20 cellular contexts compared by ENCODE assay signal in the genomic region with DNA sequence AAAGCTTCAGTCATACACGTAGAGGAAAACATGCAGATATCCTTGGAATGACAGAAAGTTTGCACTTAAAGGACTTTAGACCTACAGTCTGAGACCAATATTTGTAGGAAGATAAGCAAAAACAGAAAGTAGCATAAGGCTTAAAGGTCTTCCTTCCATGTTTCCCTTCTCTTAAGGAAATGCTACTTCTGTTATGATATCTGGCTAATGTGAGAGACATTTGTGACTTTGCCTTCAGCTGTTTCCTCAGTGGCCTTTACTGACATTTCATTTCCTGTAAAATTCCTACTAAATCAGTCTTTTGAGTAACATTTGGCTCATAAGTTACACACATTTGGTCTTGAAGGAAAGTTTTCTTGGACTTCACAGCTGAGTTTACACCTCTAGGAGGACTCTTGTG.
DNase-seq lines count a peak whose midpoint lies in the region; ATAC-seq, FAIRE-seq and TF ChIP-seq lines count a peak whose summit lies in the region.
"Had no signal": no experiment of that assay in that cellular context is flagged by ENCODE, and none has a peak within 500 bp of the region (broad histone marks: within the 10 kb centered on the region; RNA-seq: fewer than 3 reads in every experiment).

No MANE protein-coding gene starts in this region.

- no peaks in the 10 kb centered on the region for H3K36me3 ChIP-seq in liver (ENCODE audit: control insufficient read depth in 4 of 4, insufficient read depth in 3 of 4, low read depth in 1 of 4, low read length in 3 of 4)
- no peaks in the 10 kb centered on the region for H3K36me3 ChIP-seq in HepG2 (replicated peaks in 1 of 2; ENCODE audit: control insufficient read depth in 1 of 2, insufficient read depth in 2 of 2, low read length in 2 of 2)
- no peaks in the 10 kb centered on the region for H3K36me3 ChIP-seq in hepatocyte (replicated peaks; ENCODE audit: insufficient read depth, low read depth)
- H3K36me3 ChIP-seq in right lobe of liver, result no peaks in the 10 kb centered on the region
- H3K36me3 ChIP-seq in Karpas-422 (ENCODE audit: insufficient read depth, low read length), result no peaks in the 10 kb centered on the region
- no peaks in the 10 kb centered on the region for H3K36me3 ChIP-seq in breast epithelium
- H3K36me3 ChIP-seq: BLaER1 had no signal

- H3K4me1 ChIP-seq in liver (ENCODE audit: control insufficient read depth in 4 of 4, insufficient read depth in 4 of 4, low read length in 3 of 4), result no peaks in the 10 kb centered on the region
- no peaks in the 10 kb centered on the region for H3K4me1 ChIP-seq in HepG2 (ENCODE audit: insufficient read depth, low read length)
- H3K4me1 ChIP-seq in hepatocyte (ENCODE audit: insufficient read depth), result no peaks in the 10 kb centered on the region
- H3K4me1 ChIP-seq in right lobe of liver, result no peaks in the 10 kb centered on the region
- H3K4me1 ChIP-seq in Karpas-422 (ENCODE audit: low read length), result no peaks in the 10 kb centered on the region
- no peaks in the 10 kb centered on the region for H3K4me1 ChIP-seq in breast epithelium
- H3K4me1 ChIP-seq: BLaER1 had no signal

- no peak overlapping the region for H3K4me2 ChIP-seq in HepG2 (ENCODE audit: low read depth, low read length)
- peak overlapping the region; percentile 50 for H3K4me2 ChIP-seq in hepatocyte
- no peak overlapping the region for H3K4me2 ChIP-seq in Karpas-422 (ENCODE audit: low read depth, low read length, poor library complexity, severe bottlenecking)
- H3K4me2 ChIP-seq: BLaER1 had no signal

- POLR2A ChIA-PET in HepG2 (lab: Yijun Ruan, JAX), result no interaction called here

- TF ChIP-seq CTCF in liver (IDR thresholded peaks at IDR 0.05; ENCODE audit: low read depth, low read length, missing input control), result no peak
- TF ChIP-seq CTCF in HepG2 (CRISPR knock-in tag; IDR thresholded peaks at IDR 0.05), result no peak
- no peak for TF ChIP-seq CTCF in hepatocyte (IDR thresholded peaks at IDR 0.05; ENCODE audit: poor library complexity)
- TF ChIP-seq CTCF in right lobe of liver (IDR thresholded peaks at IDR 0.05), result no peak
- TF ChIP-seq CTCF in breast epithelium (IDR thresholded peaks at IDR 0.05), result no peak

- H3K9ac ChIP-seq in liver (ENCODE audit: low read depth in 1 of 2, low read length in 2 of 2) (no peak overlapping the region), HepG2 (ENCODE audit: insufficient read depth, low read depth, low read length) (no peak overlapping the region), Karpas-422 (ENCODE audit: low read length) (no peak overlapping the region)
- H3K9ac ChIP-seq: BLaER1 had no signal

- H3K27me3 ChIP-seq in liver (ENCODE audit: control insufficient read depth in 4 of 4, insufficient read depth in 4 of 4, low read length in 3 of 4) (no peaks in the 10 kb centered on the region), HepG2 (ENCODE audit: control insufficient read depth in 1 of 2, insufficient read depth in 2 of 2, low read length in 2 of 2) (no peaks in the 10 kb centered on the region), hepatocyte (no peaks in the 10 kb centered on the region), right lobe of liver (no peaks in the 10 kb centered on the region), Karpas-422 (ENCODE audit: low read length) (no peaks in the 10 kb centered on the region), breast epithelium (no peaks in the 10 kb centered on the region)
- H3K27me3 ChIP-seq: BLaER1 had no signal

- in situ Hi-C loops in HepG2 (cut with HindIII; ENCODE audit: extremely low pct_ligation_motif_present, low pct_unique_long_range_greater_than_20kb), result no loop called here

- ATAC-seq in HepG2 (no peak), right lobe of liver (peak; percentile 46 to 79 (median 74))
- ATAC-seq: CD8-positive, alpha-beta T cell had no signal

- BruUV-seq in HepG2 (replicated peaks; lab: Mats Ljungman, UMichigan), result no TSS peak

- H3K4me3 ChIP-seq in liver (ENCODE audit: low read depth in 1 of 3, low read length in 3 of 3), result no peak overlapping the region
- no peak overlapping the region for H3K4me3 ChIP-seq in HepG2 (replicated peaks in 1 of 3; ENCODE audit: insufficient read depth in 1 of 3, low read depth in 2 of 3, low read length in 3 of 3)
- H3K4me3 ChIP-seq in hepatocyte, result no peak overlapping the region
- no peak overlapping the region for H3K4me3 ChIP-seq in right lobe of liver
- H3K4me3 ChIP-seq in Karpas-422 (ENCODE audit: low read length), result no peak overlapping the region
- H3K4me3 ChIP-seq in breast epithelium, result no peak overlapping the region
- H3K4me3 ChIP-seq: BLaER1 had no signal

- H4K20me1 ChIP-seq in HepG2 (ENCODE audit: insufficient read depth, low read length) (no peaks in the 10 kb centered on the region), hepatocyte (ENCODE audit: insufficient read depth, poor library complexity, severe bottlenecking) (no peaks in the 10 kb centered on the region), Karpas-422 (ENCODE audit: insufficient read depth, low read depth, low read length) (no peaks in the 10 kb centered on the region)
- H4K20me1 ChIP-seq: BLaER1 had no signal

- H2AFZ ChIP-seq in HepG2 (ENCODE audit: low read length) (no peak overlapping the region), hepatocyte (no peak overlapping the region), Karpas-422 (ENCODE audit: low read length) (no peak overlapping the region)

- TF ChIP-seq POLR2A in HepG2 (IDR thresholded peaks at IDR 0.05; ENCODE audit: insufficient read depth in 1 of 2, low read depth in 2 of 2, low read length in 2 of 2) (no peak), right lobe of liver (IDR thresholded peaks at IDR 0.05) (no peak), breast epithelium (IDR thresholded peaks at IDR 0.05) (no peak)

- CTCF ChIA-PET in HepG2 (lab: Yijun Ruan, JAX; ENCODE audit: low intra/inter-chr PET ratio, low total read pairs), result no interaction called here

- H3K9me2 ChIP-seq in hepatocyte (replicated peaks; ENCODE audit: insufficient read depth) (no peaks in the 10 kb centered on the region), Karpas-422 (replicated peaks; ENCODE audit: insufficient read depth, low read length) (no peaks in the 10 kb centered on the region)

- 45% methylated on average over 1 of the region's 1 CpG for WGBS in liver
- WGBS in HepG2 (ENCODE audit: low lambda C conversion rate), result 6% methylated on average over 1 of the region's 1 CpG
- WGBS in hepatocyte (ENCODE audit: low lambda C conversion rate, missing lambda C conversion rate), result 45% methylated on average over 1 of the region's 1 CpG
- 12% methylated on average over 1 of the region's 1 CpG for WGBS in right lobe of liver (ENCODE audit: insufficient coverage, low coverage, low lambda C conversion rate, missing lambda C conversion rate)

- TF ChIP-seq EP300 in HepG2 (IDR thresholded peaks at IDR 0.05; ENCODE audit: low read depth in 2 of 2, low read length in 2 of 2) (no peak), HepG2 (CRISPR knock-in tag; IDR thresholded peaks at IDR 0.05; ENCODE audit: borderline replicate concordance) (no peak)

- peak in 1 of 2 donors; percentile 4 for TF ChIP-seq RAD21 in liver (IDR thresholded peaks at IDR 0.05)
- TF ChIP-seq RAD21 in HepG2 (CRISPR knock-in tag; IDR thresholded peaks at IDR 0.05), result no peak

- H3K27ac ChIP-seq in liver (ENCODE audit: low read depth in 1 of 2, low read length in 2 of 2) (no peak overlapping the region), HepG2 (ENCODE audit: extremely low read length, insufficient read depth, low read length) (no peak overlapping the region), hepatocyte (no peak overlapping the region), right lobe of liver (no peak overlapping the region), Karpas-422 (ENCODE audit: low read length) (no peak overlapping the region), breast epithelium (no peak overlapping the region)
- H3K27ac ChIP-seq: 22Rv1, BLaER1, C4-2B had no signal

- H3K9me3 ChIP-seq in liver (ENCODE audit: control insufficient read depth in 4 of 4, low read length in 3 of 4) (no peaks in the 10 kb centered on the region), HepG2 (ENCODE audit: low read length) (no peaks in the 10 kb centered on the region), hepatocyte (ENCODE audit: low read depth) (no peaks in the 10 kb centered on the region), right lobe of liver (no peaks in the 10 kb centered on the region), Karpas-422 (ENCODE audit: low read length) (peaks cover 16% of the 10 kb centered on the region; the same call in 1 of the 2 replicates), breast epithelium (no peaks in the 10 kb centered on the region)
- H3K9me3 ChIP-seq: BLaER1, Caco-2 had no signal

- DNase-seq in HepG2 (ENCODE audit: low spot score), result no peak
- no peak for DNase-seq in hepatocyte (ENCODE audit: low spot score)
- DNase-seq in right lobe of liver, result no peak
- DNase-seq in Karpas-422, result no peak
- DNase-seq in breast epithelium (ENCODE audit: low spot score in 2 of 2), result no peak
- DNase-seq: Caco-2; CD4-positive, CD25-positive, alpha-beta regulatory T cell; CD8-positive, alpha-beta T cell; DMS153; DND-41; H7; HCEC 1CT had no signal

- H3K79me2 ChIP-seq in HepG2 (ENCODE audit: insufficient read depth, low read length), result no peaks in the 10 kb centered on the region
- no peaks in the 10 kb centered on the region for H3K79me2 ChIP-seq in hepatocyte
- no peaks in the 10 kb centered on the region for H3K79me2 ChIP-seq in Karpas-422 (ENCODE audit: low read length)

- no peak for FAIRE-seq in HepG2 (lab: Jason Lieb, UNC)
- FAIRE-seq: A204.1, G401.6, GM12892, H1 had no signal

- intact Hi-C loops in HepG2 (cut with micrococcal nuclease; ENCODE audit: unreplicated experiment) (no loop called here), right lobe of liver (cut with DNase I) (no loop called here), breast epithelium (cut with DNase I; ENCODE audit: low total_unique reads) (no loop called here)

TF ChIP-seq in liver, 16 proteins besides CTCF, POLR2A, EP300 and RAD21 (continues in another document):
- TF ChIP-seq HNF4G (IDR thresholded peaks at IDR 0.05), result no peak
- no peak for TF ChIP-seq GABPA (IDR thresholded peaks at IDR 0.05 in 1 of 2, conservative IDR thresholded peaks at IDR 0.05 in 1 of 2)

TF ChIP-seq in HepG2, 621 proteins besides CTCF, POLR2A, EP300 and RAD21:
- TF ChIP-seq TBP (CRISPR knock-in tag; IDR thresholded peaks at IDR 0.05), result no peak
